ENCODE assay signal across 16 cellular contexts in genomic region chr12:42823679-42824078, GRCh38.
"Had no signal": no experiment of that assay in that cellular context is flagged by ENCODE, and none has a peak within 500 bp of the region (broad histone marks: within the 10 kb centered on the region; RNA-seq: fewer than 3 reads in every experiment).

No MANE protein-coding gene starts in this region.

- DNase-seq: colonic mucosa; cortex of kidney; effector CD8-positive, alpha-beta T cell; effector memory CD8-positive, alpha-beta T cell; endodermal cell; foreskin keratinocyte; head of caudate nucleus; heart right ventricle; hippocampal formation; left cardiac atrium; left lung; left ventricle myocardium superior; lower lobe of right lung; mesenchymal stem cell; midbrain had no signal

- H3K9me3 Mint-ChIP-seq: endodermal cell had no signal

- H3K4me3 Mint-ChIP-seq: dendritic cell treated with granulocyte-macrophage colony-stimulating factor and Interleukin-4, amounts not matched to agents 40 ng/mL and 50 ng/mL, for 4 days; effector memory CD8-positive, alpha-beta T cell; endodermal cell had no signal

- H3K27ac Mint-ChIP-seq: dendritic cell treated with granulocyte-macrophage colony-stimulating factor and Interleukin-4, amounts not matched to agents 40 ng/mL and 50 ng/mL, for 4 days; effector memory CD8-positive, alpha-beta T cell; endodermal cell had no signal

- H3K27me3 Mint-ChIP-seq: dendritic cell treated with granulocyte-macrophage colony-stimulating factor and Interleukin-4, amounts not matched to agents 40 ng/mL and 50 ng/mL, for 4 days; effector memory CD8-positive, alpha-beta T cell had no signal

- H3K4me1 Mint-ChIP-seq: endodermal cell had no signal
